Comparison of ENCODE assay signal across 29 cellular contexts in the genomic region with DNA sequence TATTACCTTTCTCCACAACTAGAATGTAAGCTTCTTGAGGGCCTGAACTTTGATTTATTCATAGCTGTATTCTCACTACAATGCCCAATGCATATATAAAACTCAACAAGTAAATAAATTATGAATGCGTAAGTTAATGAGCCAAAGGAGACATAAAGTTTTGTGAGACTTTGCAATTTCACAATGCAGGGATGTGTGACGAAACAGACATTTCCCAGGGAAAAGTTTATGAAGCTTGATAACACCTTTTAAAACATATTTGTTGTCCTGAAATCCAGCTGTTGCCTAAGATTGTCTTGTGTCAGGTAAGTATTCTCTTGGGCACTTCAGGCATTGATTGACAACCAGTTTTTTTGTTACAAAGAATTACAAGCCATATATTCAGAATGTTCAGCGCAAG.
"Had no signal": no experiment of that assay in that cellular context is flagged by ENCODE, and none has a peak within 500 bp of the region (broad histone marks: within the 10 kb centered on the region; RNA-seq: fewer than 3 reads in every experiment).

No MANE protein-coding gene starts in this region.

- H3K4me3 ChIP-seq: adrenal gland, cardiac muscle cell had no signal

- ATAC-seq: activated CD8-positive, alpha-beta T cell treated with anti-CD3 and anti-CD28 coated beads for 36 hours; activated naive CD4-positive, alpha-beta T cell treated with anti-CD3 and anti-CD28 coated beads, Interleukin-2, amount 50 U/mL, for 72 hours; activated T-cell treated with anti-CD3 and anti-CD28 coated beads, Interleukin-2, amount 50 U/mL, for 4 hours; activated T-cell treated with anti-CD3 and anti-CD28 coated beads, Interleukin-2, amount 50 U/mL, for 72 hours; activated T-helper 17 cell treated with anti-CD3 and anti-CD28 coated beads, Interleukin-2, amount 50 U/mL, for 72 hours had no signal

- DNase-seq: activated B cell treated with CpG ODN at 0.5 μM for 24 hours; activated CD4-positive, alpha-beta memory T cell treated with anti-CD3 and anti-CD28 coated beads for 36 hours; activated CD4-positive, alpha-beta T cell treated with anti-CD3 and anti-CD28 coated beads for 4 hours; activated CD4-positive, alpha-beta T cell treated with anti-CD3 and anti-CD28 coated beads, Interleukin-2, amount 10 ng/mL, durations not matched to agents 24 days and 14 days; activated CD4-positive, alpha-beta T cell treated with anti-CD3 and anti-CD28 coated beads, Interleukin-2, amount 50 U/mL, for 1 hour; activated CD4-positive, alpha-beta T cell treated with anti-CD3 and anti-CD28 coated beads, Interleukin-2, amount 50 U/mL, for 4 hours; activated CD4-positive, CD25-positive, alpha-beta regulatory T cell treated with anti-CD3 and anti-CD28 coated beads, Interleukin-2, amount 50 U/mL, for 72 hours; activated CD8-positive, alpha-beta memory T cell treated with anti-CD3 and anti-CD28 coated beads, Interleukin-2, amount 50 U/mL, for 4 hours; activated CD8-positive, alpha-beta T cell treated with anti-CD3 and anti-CD28 coated beads for 36 hours; activated effector memory CD4-positive, alpha-beta T cell treated with anti-CD3 and anti-CD28 coated beads, Interleukin-2, amount 50 U/mL, for 16 hours; activated gamma-delta T cell treated with Interleukin-2 at 50 U/mL for 16 hours; activated naive CD4-positive, alpha-beta T cell; activated naive CD4-positive, alpha-beta T cell treated with anti-CD3 and anti-CD28 coated beads for 36 hours; activated naive CD4-positive, alpha-beta T cell treated with anti-CD3 and anti-CD28 coated beads, Interleukin-2, amount 50 U/mL, for 16 hours; activated naive CD8-positive, alpha-beta T cell treated with anti-CD3 and anti-CD28 coated beads for 36 hours; activated T-cell treated with anti-CD3 and anti-CD28 coated beads for 4 hours; activated T-cell treated with anti-CD3 and anti-CD28 coated beads, Interleukin-2, amount 50 U/mL, for 1 hour; activated T-cell treated with anti-CD3 and anti-CD28 coated beads, Interleukin-2, amount 50 U/mL, for 4 hours; activated T-cell treated with anti-CD3 and anti-CD28 coated beads, Interleukin-2, amount 50 U/mL, for 72 hours; adrenal gland; aorta; caudate nucleus; cerebellar nuclear complex; T-helper 1 cell; T-helper 2 cell; T-helper 9 cell had no signal
